In genomic region chr2:15681089-15681885, GRCh38 we compare ENCODE assay signal across 31 cellular contexts.
"Had no signal": no experiment of that assay in that cellular context is flagged by ENCODE, and none has a peak within 500 bp of the region (broad histone marks: within the 10 kb centered on the region; RNA-seq: fewer than 3 reads in every experiment).

No MANE protein-coding gene starts in this region.

- H3K4me2 ChIP-seq: neural progenitor cell, smooth muscle cell had no signal

- H3K36me3 ChIP-seq: neural progenitor cell, ovary, prostate gland, spleen, suprapubic skin, tibial artery, transverse colon, upper lobe of right lung, uterus had no signal

- H3K4me3 Mint-ChIP-seq: naive thymus-derived CD4-positive, alpha-beta T cell; natural killer cell; nephron; neural progenitor cell; stimulated activated naive CD8-positive, alpha-beta T cell treated with anti-CD3 and anti-CD28 coated beads, Interleukin-15, amount 100 ng/mL, for 72 hours; type B pancreatic cell had no signal

- H3K4me1 Mint-ChIP-seq: naive thymus-derived CD4-positive, alpha-beta T cell; natural killer cell; stimulated activated memory B cell treated with anti-CD40 and anti-IgM and Interleukin-4, amounts not matched to agents 10 μg/mL and 1 μg/mL and 100 μg/mL, for 72 hours; stimulated activated naive CD8-positive, alpha-beta T cell treated with anti-CD3 and anti-CD28 coated beads, Interleukin-15, amount 100 ng/mL, for 72 hours had no signal

- DNase-seq: naive thymus-derived CD4-positive, alpha-beta T cell; natural killer cell; occipital lobe; ovary; posterior cingulate gyrus; right cardiac atrium; spleen; stimulated activated CD4-positive, alpha-beta T cell treated with anti-CD3 and anti-CD28 coated beads, Interleukin-12 subunit alpha, Interleukin-12 subunit beta, amount 100 ng/mL, for 4 hours; stimulated activated CD4-positive, alpha-beta T cell treated with anti-CD3 and anti-CD28 coated beads, Interleukin-1b, Interleukin-23, amount 100 ng/mL, for 48 hours; stimulated activated CD4-positive, alpha-beta T cell treated with anti-CD3 and anti-CD28 coated beads, Interleukin-4, amount 100 ng/mL, for 1 hour; stimulated activated CD4-positive, alpha-beta T cell treated with anti-CD3 and anti-CD28 coated beads, Interleukin-4, amount 100 ng/mL, for 4 hours; stimulated activated CD8-positive, alpha-beta memory T cell treated with anti-CD3 and anti-CD28 coated beads, Interleukin-4, amount 100 ng/mL, for 48 hours; stimulated activated naive CD4-positive, alpha-beta T cell; stimulated activated naive CD8-positive, alpha-beta T cell treated with anti-CD3 and anti-CD28 coated beads, Interleukin-15, amount 100 ng/mL, for 72 hours; stimulated activated naive CD8-positive, alpha-beta T cell treated with anti-CD3 and anti-CD28 coated beads, Interleukin-15, Interleukin-2, amounts not matched to agents 100 U/mL and 50 U/mL, for 24 hours; substantia nigra; testis; tibial artery; transverse colon; upper lobe of right lung; uterus had no signal

- H3K27me3 ChIP-seq: neural progenitor cell, ovary, spleen, suprapubic skin, testis, tibial artery, transverse colon, upper lobe of right lung, uterus had no signal

- ATAC-seq: naive thymus-derived CD4-positive, alpha-beta T cell; natural killer cell; right cardiac atrium; sciatic nerve; stimulated activated memory B cell treated with anti-CD40 and anti-IgM and Interleukin-4, amounts not matched to agents 10 μg/mL and 1 μg/mL and 100 μg/mL, for 72 hours; stimulated activated naive CD8-positive, alpha-beta T cell treated with anti-CD3 and anti-CD28 coated beads, Interleukin-15, amount 100 ng/mL, for 72 hours; stimulated activated naive CD8-positive, alpha-beta T cell treated with anti-CD3 and anti-CD28 coated beads, Interleukin-15, Interleukin-2, amounts not matched to agents 100 U/mL and 50 U/mL, for 24 hours; upper lobe of right lung had no signal

- H3K79me2 ChIP-seq: parathyroid adenoma had no signal

- H3K4me1 ChIP-seq: parathyroid adenoma, prostate gland, spleen, suprapubic skin, testis, tibial artery, upper lobe of right lung, uterus had no signal

- H2AFZ ChIP-seq: neural progenitor cell, parathyroid adenoma had no signal

- H3K9ac ChIP-seq: neural progenitor cell, parathyroid adenoma had no signal

- H3K4me3 ChIP-seq: neural progenitor cell, ovary, prostate gland, skin epidermis, smooth muscle cell, spleen, suprapubic skin, testis, tibial artery, transverse colon, upper lobe of right lung, uterus had no signal

- H3K36me3 Mint-ChIP-seq: naive thymus-derived CD4-positive, alpha-beta T cell; natural killer cell; stimulated activated memory B cell treated with anti-CD40 and anti-IgM and Interleukin-4, amounts not matched to agents 10 μg/mL and 1 μg/mL and 100 μg/mL, for 72 hours; type B pancreatic cell had no signal

- H3K27me3 Mint-ChIP-seq: stimulated activated memory B cell treated with anti-CD40 and anti-IgM and Interleukin-4, amounts not matched to agents 10 μg/mL and 1 μg/mL and 100 μg/mL, for 72 hours; stimulated activated naive CD8-positive, alpha-beta T cell treated with anti-CD3 and anti-CD28 coated beads, Interleukin-15, amount 100 ng/mL, for 72 hours; type B pancreatic cell had no signal

- H3K9me3 ChIP-seq: ovary, prostate gland, suprapubic skin, testis, tibial artery, transverse colon, upper lobe of right lung, uterus had no signal

- H3K27ac Mint-ChIP-seq: natural killer cell; nephron; neural progenitor cell; stimulated activated memory B cell treated with anti-CD40 and anti-IgM and Interleukin-4, amounts not matched to agents 10 μg/mL and 1 μg/mL and 100 μg/mL, for 72 hours; stimulated activated naive CD8-positive, alpha-beta T cell treated with anti-CD3 and anti-CD28 coated beads, Interleukin-15, amount 100 ng/mL, for 72 hours had no signal

- H3K27ac ChIP-seq: neural progenitor cell, ovary, parathyroid adenoma, prostate gland, skin epidermis, spleen, suprapubic skin, testis, tibial artery, transverse colon, upper lobe of right lung, uterus had no signal
